ENCODE assay signal across 8 cellular contexts in the genomic region with DNA sequence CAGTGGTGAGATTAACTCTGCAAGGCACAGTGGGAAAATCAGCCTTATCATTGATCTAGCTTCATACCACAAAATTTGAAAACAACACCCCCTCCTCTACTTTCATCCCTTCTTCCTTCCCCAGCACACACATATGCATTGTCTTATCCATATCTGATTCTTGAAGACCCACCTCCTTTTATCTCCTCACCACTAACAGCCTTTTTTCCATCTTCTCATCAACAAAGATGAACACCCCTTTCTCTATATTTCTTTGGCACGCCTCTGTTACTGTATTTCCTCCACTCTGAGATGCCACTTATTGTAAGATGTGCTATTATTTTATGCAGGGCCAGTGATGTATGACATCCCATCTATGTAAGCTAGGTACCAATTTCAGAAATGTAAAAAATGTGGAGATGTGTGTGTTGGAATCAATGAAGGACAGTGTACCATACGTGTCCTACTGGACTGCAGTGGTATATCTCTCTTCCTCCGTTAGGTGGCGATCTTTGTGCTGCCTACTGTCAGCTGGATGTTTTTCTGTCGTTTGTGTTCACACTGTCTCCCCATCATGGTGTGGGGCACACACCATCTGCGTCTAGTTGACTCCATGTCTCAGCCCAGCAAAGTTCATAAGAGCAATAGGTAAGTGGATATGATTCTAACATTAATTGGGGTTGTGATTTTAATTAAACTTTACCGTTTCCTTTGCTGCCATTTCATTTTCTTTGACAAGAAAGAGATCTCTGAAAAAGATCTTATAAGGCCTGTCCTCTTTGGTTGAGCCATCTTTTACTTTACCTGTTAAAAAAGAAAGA. TPM values are rescaled to one million over a fixed set of nuclear protein-coding genes. Genes with fewer than 3 reads are reported as not detected.
DNase-seq lines count a peak whose midpoint lies in the region; FAIRE-seq and TF ChIP-seq lines count a peak whose summit lies in the region.

No MANE protein-coding gene starts in this region.

- no peaks in the 10 kb centered on the region for H3K4me1 ChIP-seq in keratinocyte (ENCODE audit: control insufficient read depth, extremely low read depth, insufficient read depth, low read length)

- no peak overlapping the region for H3K9ac ChIP-seq in keratinocyte (ENCODE audit: control insufficient read depth, extremely low read depth, insufficient read depth, low read length)

- peak; percentile 81 for TF ChIP-seq CTCF in HFF-Myc (IDR thresholded peaks at IDR 0.05; ENCODE audit: low read depth, low read length, missing control alignments)
- TF ChIP-seq CTCF in brain microvascular endothelial cell (IDR thresholded peaks at IDR 0.05; ENCODE audit: low read depth, low read length, missing control alignments) = peak; percentile 92
- peak; percentile 83 to 99 (median 96) for TF ChIP-seq CTCF in keratinocyte (optimal IDR thresholded peaks at IDR 0.05 in 1 of 3, IDR thresholded peaks at IDR 0.05 in 1 of 3, conservative IDR thresholded peaks at IDR 0.05 in 1 of 3; ENCODE audit: extremely low read depth in 1 of 3, insufficient read depth in 2 of 3, low read length in 3 of 3)

- H3K4me2 ChIP-seq in keratinocyte (ENCODE audit: control insufficient read depth, extremely low read depth, insufficient read depth, low read depth, low read length) = no peak overlapping the region

- no peak overlapping the region for H2AFZ ChIP-seq in keratinocyte (ENCODE audit: control insufficient read depth, low read length)

- in situ Hi-C loops in brain microvascular endothelial cell (cut with HindIII; ENCODE audit: low pct_ligation_motif_present, low sequenced_read_pairs) = no loop called here

- H4K20me1 ChIP-seq in keratinocyte (ENCODE audit: control insufficient read depth, extremely low read depth, insufficient read depth, low read length) = no peaks in the 10 kb centered on the region

- DNase-seq in NCI-H2107 treated with DMSO at 0.1 percent for 48 hours (lab: John Stamatoyannopoulos, UW; ENCODE audit: unreplicated experiment) (peak; percentile 38), NCI-H2107 (lab: John Stamatoyannopoulos, UW) (no peak), HFF-Myc (ENCODE audit: extremely low read depth, low read depth) (peak; percentile 27), NCI-H1105 treated with DMSO at 0.1 percent for 48 hours (lab: John Stamatoyannopoulos, UW) (peak; percentile 73), T follicular helper cell (ENCODE audit: low read depth) (peak; percentile 20), brain microvascular endothelial cell (peak; percentile 53), keratinocyte (ENCODE audit: low read depth, low spot score) (no peak)
- DNase-seq in stimulated activated CD4-positive, alpha-beta T cell treated with anti-CD3 and anti-CD28 coated beads, TNF-alpha, amount 100 ng/mL, for 1 hour (ENCODE audit: low read depth in 3 of 3, low spot score in 1 of 3) = peak in 2 of 3 donors; percentile 2 to 13

- no peak overlapping the region for H3K27ac ChIP-seq in brain microvascular endothelial cell
- no peak overlapping the region for H3K27ac ChIP-seq in keratinocyte (ENCODE audit: control insufficient read depth, insufficient read depth, low read length)

- no peaks in the 10 kb centered on the region for H3K9me1 ChIP-seq in keratinocyte (ENCODE audit: control insufficient read depth, extremely low read depth, insufficient read depth, low read length)

- no peaks in the 10 kb centered on the region for H3K36me3 ChIP-seq in brain microvascular endothelial cell (replicated peaks)
- no peaks in the 10 kb centered on the region for H3K36me3 ChIP-seq in keratinocyte (ENCODE audit: control insufficient read depth in 2 of 2, extremely low read depth in 1 of 2, insufficient read depth in 2 of 2, low read length in 2 of 2)

- H3K27me3 ChIP-seq in brain microvascular endothelial cell (replicated peaks) = no peaks in the 10 kb centered on the region
- no peaks in the 10 kb centered on the region for H3K27me3 ChIP-seq in keratinocyte (ENCODE audit: control insufficient read depth, extremely low read depth, insufficient read depth, low read length)

- H3K79me2 ChIP-seq in keratinocyte (ENCODE audit: control insufficient read depth, insufficient read depth, low read length) = no peaks in the 10 kb centered on the region

- peak; percentile 98 for FAIRE-seq in keratinocyte (lab: Jason Lieb, UNC)

- dilution Hi-C loops in keratinocyte (cut with MboI; ENCODE audit: extremely low pct_ligation_motif_present, low sequenced_read_pairs) = no loop called here

- no peak overlapping the region for H3K4me3 ChIP-seq in HFF-Myc (replicated peaks; ENCODE audit: low read depth, low read length)
- no peak overlapping the region for H3K4me3 ChIP-seq in brain microvascular endothelial cell (ENCODE audit: low read depth, low read length)
- no peak overlapping the region for H3K4me3 ChIP-seq in keratinocyte (ENCODE audit: control insufficient read depth in 2 of 3, extremely low read depth in 1 of 3, insufficient read depth in 2 of 3, low read depth in 1 of 3, low read length in 3 of 3)

- H3K9me3 ChIP-seq in keratinocyte (ENCODE audit: control insufficient read depth, low read depth, low read length) = no peaks in the 10 kb centered on the region

RNA-seq across cellular contexts. Expression of a gene that starts 24.0 kb away (rescaled TPM):
- 0.04 to 0.05 TPM in 2 of 3 replicates, not detected in the other for polyA plus RNA-seq in keratinocyte
- not detected for polyA plus RNA-seq in keratinocyte (2011; ENCODE audit: low read depth)
- 0.04 TPM in 1 of 2 replicates, not detected in the other for polyA plus RNA-seq in keratinocyte (2011; cell fraction: cytosol; rRNA removed)
- 0.09 and 0.15 TPM in 2 replicates for polyA plus RNA-seq in keratinocyte (2011; cell fraction: nucleus; rRNA removed)
- polyA plus RNA-seq in keratinocyte (2012; ENCODE audit: low replicate concordance) = 0.03 TPM in 1 of 2 replicates, not detected in the other
- polyA minus RNA-seq in keratinocyte = not detected in 3 replicates
- polyA minus RNA-seq in keratinocyte (2011; cell fraction: cytosol; rRNA and poly(A)+ RNA removed) = not detected
- not detected in 2 replicates for polyA minus RNA-seq in keratinocyte (2011; cell fraction: nucleus; rRNA and poly(A)+ RNA removed)

RNA-seq across cellular contexts. Expression of a gene that starts 24.7 kb away (rescaled TPM):
- 0.31 to 0.84 TPM (median 0.68 TPM) in 3 replicates for polyA plus RNA-seq in keratinocyte
- 0.50 TPM for polyA plus RNA-seq in keratinocyte (2011; ENCODE audit: low read depth)
- 0.42 and 0.63 TPM in 2 replicates for polyA plus RNA-seq in keratinocyte (2011; cell fraction: cytosol; rRNA removed)
- 0.91 and 0.97 TPM in 2 replicates for polyA plus RNA-seq in keratinocyte (2011; cell fraction: nucleus; rRNA removed)
- 0.30 and 0.92 TPM in 2 replicates for polyA plus RNA-seq in keratinocyte (2012; ENCODE audit: low replicate concordance)
- polyA minus RNA-seq in keratinocyte = 0.38 to 1.0 TPM (median 0.66 TPM) in 3 replicates
- 4.6 TPM for polyA minus RNA-seq in keratinocyte (2011; cell fraction: cytosol; rRNA and poly(A)+ RNA removed)
- polyA minus RNA-seq in keratinocyte (2011; cell fraction: nucleus; rRNA and poly(A)+ RNA removed) = 0.39 and 0.95 TPM in 2 replicates

RNA-seq across cellular contexts. Expression of a gene that starts 59.6 kb away (rescaled TPM):
- 17.2 to 46.0 TPM (median 34.7 TPM) in 3 replicates for polyA plus RNA-seq in keratinocyte
- 35.8 TPM for polyA plus RNA-seq in keratinocyte (2011; ENCODE audit: low read depth)
- 14.6 and 14.7 TPM in 2 replicates for polyA plus RNA-seq in keratinocyte (2011; cell fraction: cytosol; rRNA removed)
- polyA plus RNA-seq in keratinocyte (2011; cell fraction: nucleus; rRNA removed) = 5.8 and 10.9 TPM in 2 replicates
- polyA plus RNA-seq in keratinocyte (2012; ENCODE audit: low replicate concordance) = 28.1 and 72.5 TPM in 2 replicates
- polyA minus RNA-seq in keratinocyte = 2.7 to 9.1 TPM (median 8.2 TPM) in 3 replicates
- 10.9 TPM for polyA minus RNA-seq in keratinocyte (2011; cell fraction: cytosol; rRNA and poly(A)+ RNA removed)
- polyA minus RNA-seq in keratinocyte (2011; cell fraction: nucleus; rRNA and poly(A)+ RNA removed) = 1.3 and 2.3 TPM in 2 replicates

Comparison
In these comparisons a context has a peak if more than half of its experiments do, and no peak if none do; other contexts are left out.
1. DNase-seq: peak in NCI-H2107 treated with DMSO at 0.1 percent for 48 hours (single experiment), HFF-Myc (single experiment), NCI-H1105 treated with DMSO at 0.1 percent for 48 hours (single experiment), T follicular helper cell (single experiment), brain microvascular endothelial cell (single experiment) and stimulated activated CD4-positive, alpha-beta T cell treated with anti-CD3 and anti-CD28 coated beads, TNF-alpha, amount 100 ng/mL, for 1 hour (2 of 3); none in NCI-H2107 (single experiment) and keratinocyte (single experiment).
2. Peak in every context shown above with its lines, with median percentiles within 50 percentile points of each other: CTCF ChIP-seq.